7 cellular contexts compared by ENCODE assay signal in genomic region chr9:112184946-112185345, GRCh38.
"Had no signal": no experiment of that assay in that cellular context is flagged by ENCODE, and none has a peak within 500 bp of the region (broad histone marks: within the 10 kb centered on the region; RNA-seq: fewer than 3 reads in every experiment).

No MANE protein-coding gene starts in this region.

- DNase-seq: H9, HCEC 1CT, KG1 had no signal

- FAIRE-seq: H1, H54, HTR-8/SVneo had no signal

- H2AFZ ChIP-seq: GM23338 had no signal

- ATAC-seq: GM23338 had no signal

- H3K4me2 ChIP-seq: GM23338 had no signal

- H3K4me3 ChIP-seq: GM23338 had no signal
